Comparison of ENCODE assay signal across 22 cellular contexts in genomic region chr1:220011620-220012019, GRCh38.
"Had no signal": no experiment of that assay in that cellular context is flagged by ENCODE, and none has a peak within 500 bp of the region (broad histone marks: within the 10 kb centered on the region; RNA-seq: fewer than 3 reads in every experiment).

No MANE protein-coding gene starts in this region.

- H3K9me3 ChIP-seq: gastrocnemius medialis, neutrophil, transverse colon, uterus had no signal

- H3K36me3 ChIP-seq: uterus had no signal

- H3K27ac ChIP-seq: epithelial cell of prostate, gastrocnemius medialis, neutrophil, transverse colon, uterus had no signal

- H3K4me1 Mint-ChIP-seq: mesothelial cell of epicardium had no signal

- H3K27me3 ChIP-seq: dorsolateral prefrontal cortex, gastrocnemius medialis, neutrophil, transverse colon, uterus had no signal

- H3K4me3 Mint-ChIP-seq: activated naive CD8-positive, alpha-beta T cell; activated T-helper 1 cell treated with anti-CD3 and anti-CD28 coated beads, Interleukin-12 subunit alpha, Interleukin-12 subunit beta, Interleukin-2, Interleukin-4 antibody, amounts not matched to agents 30 ng/mL and 10 ng/mL and 1 ng/mL, durations not matched to agents 14 hours and 24 hours and 36 hours; endodermal cell; mesothelial cell of epicardium; natural killer cell treated with Interleukin-12 subunit alpha and Interleukin-12 subunit beta and Interleukin-15 and Interleukin-18, amount 100 ng/mL, for 72 hours had no signal

- H3K27ac Mint-ChIP-seq: activated naive CD8-positive, alpha-beta T cell; endodermal cell had no signal

- H3K27me3 Mint-ChIP-seq: activated naive CD8-positive, alpha-beta T cell; natural killer cell treated with Interleukin-12 subunit alpha and Interleukin-12 subunit beta and Interleukin-15 and Interleukin-18, amount 100 ng/mL, for 72 hours had no signal

- DNase-seq: activated CD4-positive, alpha-beta T cell treated with anti-CD3 and anti-CD28 coated beads, Interleukin-2, amount 50 U/mL, for 4 hours; dorsolateral prefrontal cortex; endodermal cell; gastrocnemius medialis; head of caudate nucleus; kidney; stimulated activated CD4-positive, alpha-beta T cell treated with anti-CD3 and anti-CD28 coated beads, Interleukin-12 subunit alpha, Interleukin-12 subunit beta, amount 100 ng/mL, for 4 hours; stimulated activated CD4-positive, alpha-beta T cell treated with anti-CD3 and anti-CD28 coated beads, Interleukin-1b, Interleukin-23, amount 100 ng/mL, for 48 hours; stimulated activated naive CD8-positive, alpha-beta T cell treated with anti-CD3 and anti-CD28 coated beads, Interleukin-15, Interleukin-2, amounts not matched to agents 100 U/mL and 50 U/mL, for 24 hours; substantia nigra; T-helper 1 cell; T-helper 9 cell; transverse colon; uterus had no signal

- ATAC-seq: gastrocnemius medialis; left lobe of liver; natural killer cell treated with Interleukin-12 subunit alpha and Interleukin-12 subunit beta and Interleukin-15 and Interleukin-18, amount 100 ng/mL, for 72 hours; stimulated activated naive CD8-positive, alpha-beta T cell treated with anti-CD3 and anti-CD28 coated beads, Interleukin-15, Interleukin-2, amounts not matched to agents 100 U/mL and 50 U/mL, for 24 hours had no signal

- H3K4me1 ChIP-seq: gastrocnemius medialis, uterus had no signal

- H3K4me3 ChIP-seq: dorsolateral prefrontal cortex, gastrocnemius medialis, lung, transverse colon, uterus had no signal

- H3K9me3 Mint-ChIP-seq: activated T-helper 1 cell treated with anti-CD3 and anti-CD28 coated beads, Interleukin-12 subunit alpha, Interleukin-12 subunit beta, Interleukin-2, Interleukin-4 antibody, amounts not matched to agents 30 ng/mL and 10 ng/mL and 1 ng/mL, durations not matched to agents 14 hours and 24 hours and 36 hours; endodermal cell; mesothelial cell of epicardium; natural killer cell treated with Interleukin-12 subunit alpha and Interleukin-12 subunit beta and Interleukin-15 and Interleukin-18, amount 100 ng/mL, for 72 hours had no signal
